In genomic region chrX:147699061-147699460, GRCh38 we compare ENCODE assay signal across 10 cellular contexts.
"Had no signal": no experiment of that assay in that cellular context is flagged by ENCODE, and none has a peak within 500 bp of the region (broad histone marks: within the 10 kb centered on the region; RNA-seq: fewer than 3 reads in every experiment).

No MANE protein-coding gene starts in this region.

- H3K27me3 Mint-ChIP-seq: activated naive CD4-positive, alpha-beta T cell treated with anti-CD3 and anti-CD28 coated beads, Interleukin-2, amount 10 ng/mL, durations not matched to agents 7 days and 5 days had no signal

- DNase-seq: activated CD4-positive, alpha-beta T cell treated with anti-CD3 and anti-CD28 coated beads, Interleukin-2, amount 50 U/mL, for 1 hour; activated naive CD4-positive, alpha-beta T cell treated with anti-CD3 and anti-CD28 coated beads, Interleukin-2, amount 10 ng/mL, durations not matched to agents 7 days and 5 days; adrenal gland; colonic mucosa; heart left ventricle; kidney glomerular epithelial cell; retina had no signal

- H3K36me3 ChIP-seq: adrenal gland, colonic mucosa, heart left ventricle, vagina had no signal

- H3K27ac ChIP-seq: adrenal gland, colonic mucosa, heart left ventricle, parathyroid adenoma, vagina had no signal

- H3K4me3 ChIP-seq: adrenal gland, colonic mucosa, heart left ventricle, vagina had no signal

- ATAC-seq: heart left ventricle had no signal

- H3K9me3 Mint-ChIP-seq: activated naive CD4-positive, alpha-beta T cell treated with anti-CD3 and anti-CD28 coated beads, Interleukin-2, amount 10 ng/mL, durations not matched to agents 7 days and 5 days; activated T-helper 2 cell treated with anti-CD3 and anti-CD28 coated beads, Interferon-gamma antibody, Interleukin-2, Interleukin-4, amounts not matched to agents 10 μg/mL and 5 μg/mL and 100 μg/mL, durations not matched to agents 14 hours and 24 hours and 36 hours had no signal

- H3K27ac Mint-ChIP-seq: activated naive CD4-positive, alpha-beta T cell treated with anti-CD3 and anti-CD28 coated beads, Interleukin-2, amount 10 ng/mL, durations not matched to agents 7 days and 5 days; activated T-helper 2 cell treated with anti-CD3 and anti-CD28 coated beads, Interferon-gamma antibody, Interleukin-2, Interleukin-4, amounts not matched to agents 10 μg/mL and 5 μg/mL and 100 μg/mL, durations not matched to agents 14 hours and 24 hours and 36 hours had no signal

- H3K4me1 Mint-ChIP-seq: activated naive CD4-positive, alpha-beta T cell treated with anti-CD3 and anti-CD28 coated beads, Interleukin-2, amount 10 ng/mL, durations not matched to agents 7 days and 5 days had no signal

- H3K27me3 ChIP-seq: adrenal gland, colonic mucosa, heart left ventricle, vagina had no signal

- H3K36me3 Mint-ChIP-seq: activated naive CD4-positive, alpha-beta T cell treated with anti-CD3 and anti-CD28 coated beads, Interleukin-2, amount 10 ng/mL, durations not matched to agents 7 days and 5 days had no signal

- H3K9me3 ChIP-seq: adrenal gland, colonic mucosa, vagina had no signal

- H3K4me3 Mint-ChIP-seq: activated naive CD4-positive, alpha-beta T cell treated with anti-CD3 and anti-CD28 coated beads, Interleukin-2, amount 10 ng/mL, durations not matched to agents 7 days and 5 days had no signal

- H3K4me1 ChIP-seq: adrenal gland, colonic mucosa, heart left ventricle, parathyroid adenoma, vagina had no signal
